8 cellular contexts compared by ENCODE assay signal in the genomic region with DNA sequence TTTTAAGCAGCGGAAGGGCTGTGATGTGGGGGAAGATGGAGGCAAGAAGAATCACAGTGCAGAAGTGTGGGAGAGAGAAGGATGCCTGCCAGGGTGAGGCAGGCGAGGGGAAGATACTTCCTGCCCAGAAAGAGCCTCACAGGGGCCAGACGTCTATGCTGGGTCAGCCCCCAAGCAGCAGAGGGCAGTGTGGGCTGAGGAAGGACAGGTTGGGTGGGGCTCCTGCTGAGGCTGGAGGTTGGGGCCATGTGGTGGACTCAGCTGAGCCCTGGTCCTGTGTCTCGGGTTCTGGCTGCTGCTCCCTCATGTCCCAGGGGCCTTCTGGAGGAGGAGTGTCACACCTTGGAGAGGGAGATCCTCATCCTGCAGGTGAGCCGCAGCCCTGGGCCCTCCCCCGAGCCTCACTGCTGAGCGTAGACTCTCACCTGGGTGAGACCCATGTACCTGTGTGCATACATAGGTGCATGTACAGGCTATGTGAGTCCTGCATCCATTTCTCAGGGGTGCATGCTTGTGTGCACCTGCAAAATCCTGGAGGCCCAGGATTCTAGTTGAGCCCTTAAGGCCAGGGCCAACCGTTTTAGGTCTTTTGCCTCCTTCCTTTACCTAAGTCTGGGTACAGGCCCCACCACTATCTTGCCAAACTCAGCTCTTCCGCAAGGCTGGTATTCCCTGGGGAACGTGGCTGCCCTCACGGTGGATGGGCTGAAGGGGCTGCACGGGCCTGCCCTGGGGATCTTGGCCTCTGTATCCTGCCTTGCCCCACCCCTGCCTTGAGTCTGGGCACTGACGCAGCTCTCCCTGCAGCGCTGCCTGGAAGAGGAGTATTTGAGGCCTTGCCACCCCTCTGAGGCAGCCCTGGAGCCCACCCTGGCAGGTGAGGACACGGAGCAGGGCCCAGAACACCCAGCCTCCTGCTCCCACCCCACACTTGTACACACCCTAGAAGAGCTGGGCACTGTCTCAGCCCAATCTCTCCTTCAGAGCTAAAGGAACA. TPM values are rescaled to one million over a fixed set of nuclear protein-coding genes. Genes with fewer than 3 reads are reported as not detected.
DNase-seq lines count a peak whose midpoint lies in the region; ATAC-seq and TF ChIP-seq lines count a peak whose summit lies in the region.

No MANE protein-coding gene starts in this region.

- H3K36me3 Mint-ChIP-seq in chondrocyte (ENCODE audit: low read depth) = peaks cover 3% of the 10 kb centered on the region

- DNase-seq in stimulated activated CD4-positive, alpha-beta T cell treated with anti-CD3 and anti-CD28 coated beads, Interleukin-15, amount 100 ng/mL, for 24 hours = peak; percentile 28
- DNase-seq in stimulated activated CD4-positive, alpha-beta T cell treated with anti-CD3 and anti-CD28 coated beads, Interleukin-4, amount 100 ng/mL, for 24 hours = no peak
- peak; percentile 57 for DNase-seq in NCI-H69 (lab: John Stamatoyannopoulos, UW)
- DNase-seq in chondrocyte (ENCODE audit: low spot score) = no peak
- DNase-seq in cerebellar nuclear complex (lab: John Stamatoyannopoulos, UW) = no peak
- DNase-seq in NCI-H2107 (lab: John Stamatoyannopoulos, UW) = no peak
- no peak for DNase-seq in NCI-H1694 treated with DMSO at 0.1 percent for 48 hours (lab: John Stamatoyannopoulos, UW)

- no peaks in the 10 kb centered on the region for H3K27me3 Mint-ChIP-seq in chondrocyte (ENCODE audit: low read depth)

- peaks cover 25% of the 10 kb centered on the region for H3K4me1 Mint-ChIP-seq in chondrocyte (ENCODE audit: low read depth)

- no peak overlapping the region for H3K4me3 Mint-ChIP-seq in chondrocyte (ENCODE audit: unreplicated experiment)

- H3K9me3 Mint-ChIP-seq in chondrocyte (ENCODE audit: low read depth) = no peaks in the 10 kb centered on the region

- peak; percentile 57 for TF ChIP-seq CTCF in chondrocyte (IDR thresholded peaks at IDR 0.05)

- H3K27ac Mint-ChIP-seq in chondrocyte (ENCODE audit: unreplicated experiment) = no peak overlapping the region

- ATAC-seq in HG02623 (IDR thresholded peaks at IDR 0.05; ENCODE audit: unreplicated experiment) = no peak

RNA-seq across cellular contexts. Expression of a gene that starts 3.7 kb away (rescaled TPM):
- 5.4 to 6.8 TPM (median 6.3 TPM) in 3 replicates for total RNA-seq in chondrocyte

RNA-seq across cellular contexts. Expression of a gene that starts 16.1 kb away (rescaled TPM):
- total RNA-seq in chondrocyte = 94.8 to 109 TPM (median 99.4 TPM) in 3 replicates

RNA-seq across cellular contexts. Expression of a gene that starts 20.3 kb away (rescaled TPM):
- total RNA-seq in chondrocyte = 112 to 123 TPM (median 122 TPM) in 3 replicates

RNA-seq across cellular contexts. Expression of a gene that starts 25.3 kb away (rescaled TPM):
- total RNA-seq in chondrocyte = 22.2 to 27.3 TPM (median 22.4 TPM) in 3 replicates

RNA-seq across cellular contexts. Expression of a gene that starts 36.2 kb away (rescaled TPM):
- total RNA-seq in chondrocyte = 8.4 to 67.3 TPM (median 61.7 TPM) in 3 replicates

Comparison
In these comparisons a context has a peak if more than half of its experiments do, and no peak if none do; other contexts are left out.
1. DNase-seq: peak in stimulated activated CD4-positive, alpha-beta T cell treated with anti-CD3 and anti-CD28 coated beads, Interleukin-15, amount 100 ng/mL, for 24 hours (single experiment) and NCI-H69 (single experiment); none in stimulated activated CD4-positive, alpha-beta T cell treated with anti-CD3 and anti-CD28 coated beads, Interleukin-4, amount 100 ng/mL, for 24 hours (single experiment), chondrocyte (single experiment), cerebellar nuclear complex (0 of 2), NCI-H2107 (single experiment) and NCI-H1694 treated with DMSO at 0.1 percent for 48 hours (single experiment).